1 cellular context compared by ENCODE assay signal in genomic region chr9:129557192-129558036, GRCh38.
TF ChIP-seq lines count a peak whose summit lies in the region.

No MANE protein-coding gene starts in this region.

TF ChIP-seq in HepG2, 621 proteins besides CTCF, POLR2A, EP300 and RAD21 (continued from another document and continues in another):
- TF ChIP-seq SNAPC2 (CRISPR knock-in tag; IDR thresholded peaks at IDR 0.05): peak; percentile 91; the same call in 1 of the 2 replicates
- TF ChIP-seq KIAA2018 (CRISPR knock-in tag; IDR thresholded peaks at IDR 0.05; ENCODE audit: borderline replicate concordance): no peak; the same call in 1 of the 2 replicates
- no peak for TF ChIP-seq NFRKB (IDR thresholded peaks at IDR 0.05)
- peak; percentile 74; the same call in 1 of the 2 replicates for TF ChIP-seq ZNF776 (CRISPR knock-in tag; IDR thresholded peaks at IDR 0.05)
- TF ChIP-seq MED8 (CRISPR knock-in tag; IDR thresholded peaks at IDR 0.05; ENCODE audit: insufficient replicate concordance): peak; percentile 100
- TF ChIP-seq ZNF446 (CRISPR knock-in tag; IDR thresholded peaks at IDR 0.05): 0 out of 2 replicates have a peak, but pooled peaks have one; percentile 75
- TF ChIP-seq SMAD3 (CRISPR knock-in tag; IDR thresholded peaks at IDR 0.05): peak; percentile 93
- TF ChIP-seq KLF15 (CRISPR knock-in tag; IDR thresholded peaks at IDR 0.05; ENCODE audit: borderline replicate concordance): peak; percentile 93
- TF ChIP-seq ZNF264 (CRISPR knock-in tag; IDR thresholded peaks at IDR 0.05): no peak
- no peak for TF ChIP-seq DZIP1 (CRISPR knock-in tag; IDR thresholded peaks at IDR 0.05)
- 0 out of 2 replicates have a peak, but pooled peaks have one; percentile 22 for TF ChIP-seq ZFP37 (CRISPR knock-in tag; IDR thresholded peaks at IDR 0.05; ENCODE audit: borderline replicate concordance)
- TF ChIP-seq TBX2 (CRISPR knock-in tag; IDR thresholded peaks at IDR 0.05; ENCODE audit: borderline replicate concordance): peak; percentile 99
- no peak for TF ChIP-seq NFE2L2 (IDR thresholded peaks at IDR 0.05; ENCODE audit: low read length)
- no peak for TF ChIP-seq HOXA9 (CRISPR knock-in tag; IDR thresholded peaks at IDR 0.05; ENCODE audit: borderline replicate concordance)
- peak; percentile 95 for TF ChIP-seq SAP130 (CRISPR knock-in tag; IDR thresholded peaks at IDR 0.05; ENCODE audit: low read depth)
- TF ChIP-seq ZNF550 (CRISPR knock-in tag; IDR thresholded peaks at IDR 0.05; ENCODE audit: borderline replicate concordance): no peak
- peak; percentile 79 for TF ChIP-seq ZC3H13 (CRISPR knock-in tag; IDR thresholded peaks at IDR 0.05)
- no peak for TF ChIP-seq MAFG (CRISPR knock-in tag; IDR thresholded peaks at IDR 0.05)
- peak; percentile 88 for TF ChIP-seq RERE (CRISPR knock-in tag; IDR thresholded peaks at IDR 0.05; ENCODE audit: low read depth)
- TF ChIP-seq ZNF572 (CRISPR knock-in tag; IDR thresholded peaks at IDR 0.05): no peak
- no peak for TF ChIP-seq FLYWCH1 (CRISPR knock-in tag; IDR thresholded peaks at IDR 0.05)
- no peak for TF ChIP-seq CENPX (CRISPR knock-in tag; IDR thresholded peaks at IDR 0.05)
- no peak for TF ChIP-seq NCOA5 (CRISPR knock-in tag; IDR thresholded peaks at IDR 0.05)
- 0 out of 2 replicates have a peak, but pooled peaks have one; percentile 58 for TF ChIP-seq ZNF256 (CRISPR knock-in tag; conservative IDR thresholded peaks at IDR 0.05)
- peak; percentile 87; the same call in 1 of the 3 replicates for TF ChIP-seq MXI1 (IDR thresholded peaks at IDR 0.05; ENCODE audit: borderline replicate concordance, low read depth, low read length)
- TF ChIP-seq FOXC1 (CRISPR knock-in tag; IDR thresholded peaks at IDR 0.05; ENCODE audit: borderline replicate concordance): peak; percentile 84; the same call in 1 of the 2 replicates
- TF ChIP-seq ZKSCAN5 (CRISPR knock-in tag; IDR thresholded peaks at IDR 0.05): no peak
- TF ChIP-seq ZNF556 (CRISPR knock-in tag; IDR thresholded peaks at IDR 0.05; ENCODE audit: borderline replicate concordance): peak; percentile 92
- no peak for TF ChIP-seq ZNF207 (IDR thresholded peaks at IDR 0.05; ENCODE audit: borderline replicate concordance)
- no peak for TF ChIP-seq FOXK2 (IDR thresholded peaks at IDR 0.05)
- TF ChIP-seq ATF2 (CRISPR knock-in tag; IDR thresholded peaks at IDR 0.05): peak; percentile 95
- TF ChIP-seq YY1 (IDR thresholded peaks at IDR 0.05; ENCODE audit: insufficient read depth, insufficient replicate concordance, low read depth, low read length): no peak
- TF ChIP-seq ZMYM4 (CRISPR knock-in tag; IDR thresholded peaks at IDR 0.05): peak; percentile 63; the same call in 1 of the 2 replicates
- TF ChIP-seq PBX2 (CRISPR knock-in tag; IDR thresholded peaks at IDR 0.05): peak; percentile 48; the same call in 1 of the 2 replicates
- TF ChIP-seq SIX1 (CRISPR knock-in tag; IDR thresholded peaks at IDR 0.05; ENCODE audit: borderline replicate concordance): peak; percentile 99
- TF ChIP-seq MBNL3 (CRISPR knock-in tag; conservative IDR thresholded peaks at IDR 0.05): no peak
- 0 out of 2 replicates have a peak, but pooled peaks have one; percentile 7 for TF ChIP-seq LCORL (IDR thresholded peaks at IDR 0.05)
- peak; percentile 100 for TF ChIP-seq LCORL (CRISPR knock-in tag; IDR thresholded peaks at IDR 0.05)
- TF ChIP-seq POLR2AphosphoS5 (IDR thresholded peaks at IDR 0.05; ENCODE audit: low read depth, low read length): peak; percentile 89
- peak; percentile 93 for TF ChIP-seq ZBTB25 (CRISPR knock-in tag; IDR thresholded peaks at IDR 0.05)
- no peak for TF ChIP-seq JUNB (CRISPR knock-in tag; IDR thresholded peaks at IDR 0.05; ENCODE audit: borderline replicate concordance)
- TF ChIP-seq ZNF296 (CRISPR knock-in tag; conservative IDR thresholded peaks at IDR 0.05): peak; percentile 95
- TF ChIP-seq SMARCC2 (IDR thresholded peaks at IDR 0.05): no peak
- peak; percentile 99 for TF ChIP-seq MED13 (CRISPR knock-in tag; IDR thresholded peaks at IDR 0.05)
- peak; percentile 94 for TF ChIP-seq BRF2 (CRISPR knock-in tag; IDR thresholded peaks at IDR 0.05)
